8 cellular contexts compared by ENCODE assay signal in genomic region chr19:38213911-38214625, GRCh38. TPM values are rescaled to one million over a fixed set of nuclear protein-coding genes. Genes with fewer than 3 reads are reported as not detected.
DNase-seq lines count a peak whose midpoint lies in the region; ATAC-seq and TF ChIP-seq lines count a peak whose summit lies in the region.

No MANE protein-coding gene starts in this region.

- peak; percentile 54 for ATAC-seq in HG03442 (IDR thresholded peaks at IDR 0.05; ENCODE audit: unreplicated experiment)

- H3K36me3 ChIP-seq in effector memory CD4-positive, alpha-beta T cell (ENCODE audit: control insufficient read depth, insufficient read depth, low read length): no peaks in the 10 kb centered on the region
- no peaks in the 10 kb centered on the region for H3K36me3 ChIP-seq in hepatocyte (replicated peaks; ENCODE audit: insufficient read depth, low read depth)

- TF ChIP-seq CTCF in hepatocyte (IDR thresholded peaks at IDR 0.05; ENCODE audit: poor library complexity): no peak

- peaks cover 25% of the 10 kb centered on the region for H3K4me1 ChIP-seq in effector memory CD4-positive, alpha-beta T cell (ENCODE audit: control insufficient read depth, insufficient read depth, low read length, poor library complexity, severe bottlenecking)
- peaks cover 24% of the 10 kb centered on the region for H3K4me1 ChIP-seq in hepatocyte (ENCODE audit: insufficient read depth)

- H4K20me1 ChIP-seq in hepatocyte (ENCODE audit: insufficient read depth, poor library complexity, severe bottlenecking): no peaks in the 10 kb centered on the region

- peaks cover 37% of the 10 kb centered on the region for H3K27me3 Mint-ChIP-seq in activated CD4-positive, alpha-beta T cell treated with anti-CD3 and anti-CD28 coated beads, Interleukin-2, amount 10 ng/mL, durations not matched to agents 24 days and 14 days

- H3K9me2 ChIP-seq in hepatocyte (replicated peaks; ENCODE audit: insufficient read depth): no peaks in the 10 kb centered on the region

- H3K27me3 ChIP-seq in effector memory CD4-positive, alpha-beta T cell (replicated peaks; ENCODE audit: control insufficient read depth, insufficient read depth, low read length, poor library complexity, severe bottlenecking): peaks cover 13% of the 10 kb centered on the region
- no peaks in the 10 kb centered on the region for H3K27me3 ChIP-seq in hepatocyte

- DNase-seq in COLO668 (lab: John Stamatoyannopoulos, UW; ENCODE audit: unreplicated experiment) (peak; percentile 37), NCI-H1417 treated with DMSO at 0.1 percent for 48 hours (lab: John Stamatoyannopoulos, UW) (no peak), cerebellar cortex (ENCODE audit: low spot score) (no peak), hepatocyte (ENCODE audit: low spot score) (no peak)
- peak; percentile 87 for DNase-seq in activated CD4-positive, alpha-beta T cell treated with anti-CD3 and anti-CD28 coated beads, Interleukin-2, amount 10 ng/mL, durations not matched to agents 24 days and 14 days
- DNase-seq in effector memory CD4-positive, alpha-beta T cell: peak in 2 of 3 donors; percentile 36 to 58
- peak; percentile 58 to 70 for DNase-seq in stimulated activated CD4-positive, alpha-beta T cell treated with anti-CD3 and anti-CD28 coated beads, Interleukin-4, amount 100 ng/mL, for 48 hours (ENCODE audit: low read depth in 2 of 2)

- WGBS in hepatocyte (ENCODE audit: low lambda C conversion rate, missing lambda C conversion rate): 88% methylated on average over 24 of the region's 24 CpGs

- H3K9me3 Mint-ChIP-seq in activated CD4-positive, alpha-beta T cell treated with anti-CD3 and anti-CD28 coated beads, Interleukin-2, amount 10 ng/mL, durations not matched to agents 24 days and 14 days: no peaks in the 10 kb centered on the region

- intact Hi-C loops in activated CD4-positive, alpha-beta T cell treated with anti-CD3 and anti-CD28 coated beads, Interleukin-2, amount 10 ng/mL, durations not matched to agents 24 days and 14 days (cut with micrococcal nuclease): no loop called here

- H3K4me1 Mint-ChIP-seq in activated CD4-positive, alpha-beta T cell treated with anti-CD3 and anti-CD28 coated beads, Interleukin-2, amount 10 ng/mL, durations not matched to agents 24 days and 14 days: peaks cover 18% of the 10 kb centered on the region

- peak overlapping the region; percentile 49 for H3K4me3 Mint-ChIP-seq in activated CD4-positive, alpha-beta T cell treated with anti-CD3 and anti-CD28 coated beads, Interleukin-2, amount 10 ng/mL, durations not matched to agents 24 days and 14 days

- H3K27ac Mint-ChIP-seq in activated CD4-positive, alpha-beta T cell treated with anti-CD3 and anti-CD28 coated beads, Interleukin-2, amount 10 ng/mL, durations not matched to agents 24 days and 14 days: peak overlapping the region; percentile 84

- no peaks in the 10 kb centered on the region for H3K79me2 ChIP-seq in hepatocyte

- H3K4me2 ChIP-seq in hepatocyte: no peak overlapping the region

- H3K9me3 ChIP-seq in effector memory CD4-positive, alpha-beta T cell (ENCODE audit: control insufficient read depth, low read length): no peaks in the 10 kb centered on the region
- no peaks in the 10 kb centered on the region for H3K9me3 ChIP-seq in hepatocyte (ENCODE audit: low read depth)

- H3K27ac ChIP-seq in effector memory CD4-positive, alpha-beta T cell (ENCODE audit: insufficient read depth, low read length, poor library complexity, severe bottlenecking): no peak overlapping the region
- H3K27ac ChIP-seq in hepatocyte: no peak overlapping the region

- no peak overlapping the region for H3K4me3 ChIP-seq in effector memory CD4-positive, alpha-beta T cell (ENCODE audit: insufficient read depth, low read depth, low read length, poor library complexity, severe bottlenecking)
- no peak overlapping the region for H3K4me3 ChIP-seq in hepatocyte

- peaks cover 6% of the 10 kb centered on the region for H3K36me3 Mint-ChIP-seq in activated CD4-positive, alpha-beta T cell treated with anti-CD3 and anti-CD28 coated beads, Interleukin-2, amount 10 ng/mL, durations not matched to agents 24 days and 14 days (ENCODE audit: low read depth)

- H2AFZ ChIP-seq in hepatocyte: no peak overlapping the region

RNA-seq across cellular contexts. Expression of gene DPF1, which starts 10.0 kb away (rescaled TPM):
- total RNA-seq in activated CD4-positive, alpha-beta T cell treated with anti-CD3 and anti-CD28 coated beads, Interleukin-2, amount 10 ng/mL, durations not matched to agents 24 days and 14 days: 1.8 and 2.0 TPM in 2 replicates
- 1.2 and 2.1 TPM in 2 replicates for total RNA-seq in hepatocyte
- polyA plus RNA-seq in hepatocyte: 2.0 and 2.7 TPM in 2 replicates

RNA-seq across cellular contexts. Expression of gene PPP1R14A, which starts 42.1 kb away (rescaled TPM):
- total RNA-seq in activated CD4-positive, alpha-beta T cell treated with anti-CD3 and anti-CD28 coated beads, Interleukin-2, amount 10 ng/mL, durations not matched to agents 24 days and 14 days: 60.3 and 61.1 TPM in 2 replicates
- 13.0 and 15.1 TPM in 2 replicates for total RNA-seq in hepatocyte
- 50.5 and 56.9 TPM in 2 replicates for polyA plus RNA-seq in hepatocyte

RNA-seq across cellular contexts. Expression of gene SPINT2, which starts 50.3 kb away (rescaled TPM):
- 69.6 and 70.7 TPM in 2 replicates for total RNA-seq in activated CD4-positive, alpha-beta T cell treated with anti-CD3 and anti-CD28 coated beads, Interleukin-2, amount 10 ng/mL, durations not matched to agents 24 days and 14 days
- 508 and 590 TPM in 2 replicates for total RNA-seq in hepatocyte
- polyA plus RNA-seq in hepatocyte: 834 and 885 TPM in 2 replicates

Comparison
In these comparisons a context has a peak if more than half of its experiments do, and no peak if none do; other contexts are left out.
1. DNase-seq: peak in COLO668 (single experiment), activated CD4-positive, alpha-beta T cell treated with anti-CD3 and anti-CD28 coated beads, Interleukin-2, amount 10 ng/mL, durations not matched to agents 24 days and 14 days (single experiment), effector memory CD4-positive, alpha-beta T cell (2 of 3) and stimulated activated CD4-positive, alpha-beta T cell treated with anti-CD3 and anti-CD28 coated beads, Interleukin-4, amount 100 ng/mL, for 48 hours (2 of 2); none in NCI-H1417 treated with DMSO at 0.1 percent for 48 hours (single experiment), cerebellar cortex (single experiment) and hepatocyte (single experiment).